Comparison of ENCODE assay signal across 1 cellular context in the genomic region with DNA sequence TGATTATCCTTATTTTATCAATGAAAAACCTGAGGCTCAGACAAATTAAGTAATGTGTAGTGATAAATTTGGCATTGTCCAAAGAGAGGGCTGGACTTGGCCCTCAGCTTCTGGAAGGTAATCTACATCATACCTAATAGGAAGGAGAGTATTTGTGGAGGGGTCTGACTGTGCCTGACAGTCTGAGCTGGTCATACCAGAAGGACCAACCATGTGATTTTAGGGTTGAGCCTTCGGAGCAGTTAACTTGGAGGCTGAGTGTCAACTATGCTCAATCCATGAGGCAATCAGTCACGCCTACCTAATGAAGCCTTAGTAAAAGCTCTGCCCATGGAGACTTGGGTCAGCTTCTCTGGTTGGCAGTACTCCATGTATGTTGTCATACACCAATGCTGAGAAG.
TF ChIP-seq lines count a peak whose summit lies in the region.

No MANE protein-coding gene starts in this region.

TF ChIP-seq in K562, 482 proteins besides CTCF, POLR2A, EP300 and RAD21:
- TF ChIP-seq RBM25 (IDR thresholded peaks at IDR 0.05; ENCODE audit: low read depth, low read length, severe bottlenecking) (no peak), CEBPB (tag; IDR thresholded peaks at IDR 0.05) (0 out of 2 replicates have a peak, but pooled peaks have one; percentile 1)
